9 cellular contexts compared by ENCODE assay signal in genomic region chr1:159188375-159188788, GRCh38.
A peak's percentile ranks its signal among the peaks of the same experiment; 100 is the strongest.
DNase-seq lines count a peak whose midpoint lies in the region; ATAC-seq and TF ChIP-seq lines count a peak whose summit lies in the region.
"Had no signal": no experiment of that assay in that cellular context is flagged by ENCODE, and none has a peak within 500 bp of the region (broad histone marks: within the 10 kb centered on the region; RNA-seq: fewer than 3 reads in every experiment).

No MANE protein-coding gene starts in this region.

- peak overlapping the region; percentile 76 for H3K4me3 ChIP-seq in OCI-LY3 (ENCODE audit: low read length)
- no peak overlapping the region for H3K4me3 ChIP-seq in foreskin fibroblast (ENCODE audit: low read depth in 1 of 2, low read length in 2 of 2)
- H3K4me3 ChIP-seq in neuron (ENCODE audit: low read length): peak overlapping the region; percentile 57
- H3K4me3 ChIP-seq: BLaER1 had no signal

- peak; percentile 96 for ATAC-seq in HG02852 (IDR thresholded peaks at IDR 0.05; ENCODE audit: unreplicated experiment)

- H3K27ac ChIP-seq in OCI-LY3 (ENCODE audit: low read length): no peak overlapping the region
- H3K27ac ChIP-seq: BLaER1 had no signal

- TF ChIP-seq CTCF in OCI-LY3 (IDR thresholded peaks at IDR 0.05; ENCODE audit: low read depth, low read length): 0 out of 2 replicates have a peak, but pooled peaks have one; percentile 11
- TF ChIP-seq CTCF in foreskin fibroblast (IDR thresholded peaks at IDR 0.05; ENCODE audit: low read depth, low read length): no peak

- H4K20me1 ChIP-seq in OCI-LY3 (ENCODE audit: insufficient read depth, low read length): peaks cover 6% of the 10 kb centered on the region; the same call in 1 of the 2 replicates
- H4K20me1 ChIP-seq: BLaER1 had no signal

- H3K4me2 ChIP-seq in OCI-LY3 (ENCODE audit: low read length): peak overlapping the region; percentile 92
- H3K4me2 ChIP-seq: BLaER1 had no signal

- H2AFZ ChIP-seq in OCI-LY3 (ENCODE audit: low read depth, low read length) (peak overlapping the region; percentile 98), neuron (ENCODE audit: low read depth, low read length) (peak overlapping the region; percentile 44)

- H3K9ac ChIP-seq in OCI-LY3 (ENCODE audit: low read length): peak overlapping the region; percentile 74
- H3K9ac ChIP-seq: BLaER1 had no signal

- H3K4me1 ChIP-seq in OCI-LY3 (ENCODE audit: low read length) (peaks cover 27% of the 10 kb centered on the region), neuron (ENCODE audit: insufficient read depth, low read length) (peaks cover 17% of the 10 kb centered on the region)
- H3K4me1 ChIP-seq: BLaER1 had no signal

- H3K27me3 ChIP-seq in OCI-LY3 (ENCODE audit: low read depth, low read length): peaks cover 30% of the 10 kb centered on the region
- H3K27me3 ChIP-seq in neuron (ENCODE audit: insufficient read depth, low read length): no peaks in the 10 kb centered on the region

- H3K36me3 ChIP-seq in OCI-LY3 (replicated peaks; ENCODE audit: low read depth, low read length): no peaks in the 10 kb centered on the region
- no peaks in the 10 kb centered on the region for H3K36me3 ChIP-seq in neuron (ENCODE audit: insufficient read depth, low read length)
- H3K36me3 ChIP-seq: BLaER1 had no signal

- H3K79me2 ChIP-seq in OCI-LY3 (ENCODE audit: low read length): no peaks in the 10 kb centered on the region

- H3K9me3 ChIP-seq in OCI-LY3 (ENCODE audit: insufficient read depth, low read length): no peaks in the 10 kb centered on the region
- no peaks in the 10 kb centered on the region for H3K9me3 ChIP-seq in neuron (ENCODE audit: low read length)
- H3K9me3 ChIP-seq: BLaER1 had no signal

- peak; percentile 13 for DNase-seq in activated CD4-positive, alpha-beta T cell treated with anti-CD3 and anti-CD28 coated beads for 48 hours
- no peak for DNase-seq in activated CD4-positive, alpha-beta T cell treated with anti-CD3 and anti-CD28 coated beads, Interleukin-2, amount 50 U/mL, for 1 hour
- DNase-seq in foreskin fibroblast (peak; percentile 9 to 30), NCI-H1092 treated with DMSO at 0.1 percent for 48 hours (lab: John Stamatoyannopoulos, UW) (no peak), NCI-H524 (lab: John Stamatoyannopoulos, UW) (no peak)

Comparison
In these comparisons a context has a peak if more than half of its experiments do, and no peak if none do; other contexts are left out.
1. DNase-seq: peak in activated CD4-positive, alpha-beta T cell treated with anti-CD3 and anti-CD28 coated beads for 48 hours (single experiment) and foreskin fibroblast (2 of 2); none in activated CD4-positive, alpha-beta T cell treated with anti-CD3 and anti-CD28 coated beads, Interleukin-2, amount 50 U/mL, for 1 hour (single experiment), NCI-H1092 treated with DMSO at 0.1 percent for 48 hours (single experiment) and NCI-H524 (0 of 2).
2. H3K4me3 ChIP-seq: peak in OCI-LY3 (single experiment) and neuron (single experiment); none in foreskin fibroblast (0 of 2).